ENCODE assay signal across 11 cellular contexts in the genomic region with DNA sequence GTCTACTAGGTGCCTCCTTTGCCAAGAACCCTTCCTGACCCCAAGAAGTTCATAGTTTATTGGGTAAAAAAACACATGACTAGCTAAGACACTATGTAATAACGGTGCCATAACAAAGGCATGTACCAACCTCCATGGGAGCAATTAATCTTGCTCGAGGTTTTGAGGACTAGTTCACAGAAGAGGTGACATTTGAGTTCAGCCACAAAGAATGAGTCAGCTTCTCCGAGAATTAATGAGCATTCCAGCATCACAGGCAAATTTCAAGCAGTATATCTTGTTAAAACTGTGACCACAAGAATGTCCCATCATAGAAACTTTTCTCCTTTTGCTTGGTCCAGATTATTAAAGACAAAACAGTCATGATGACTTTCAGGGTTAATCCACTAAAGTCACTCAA.
DNase-seq lines count a peak whose midpoint lies in the region; ATAC-seq and TF ChIP-seq lines count a peak whose summit lies in the region.
"Had no signal": no experiment of that assay in that cellular context is flagged by ENCODE, and none has a peak within 500 bp of the region (broad histone marks: within the 10 kb centered on the region; RNA-seq: fewer than 3 reads in every experiment).

No MANE protein-coding gene starts in this region.

- WGBS in endodermal cell (ENCODE audit: insufficient coverage in 1 of 2, insufficient read length in 1 of 2), 2 experiments, result 73 to 90% methylated on average over 3 of the region's 3 CpGs

- TF ChIP-seq CTCF in BJ (IDR thresholded peaks at IDR 0.05; ENCODE audit: insufficient read depth, low read depth, low read length) (no peak), CD14-positive monocyte (IDR thresholded peaks at IDR 0.05) (no peak), endodermal cell (conservative IDR thresholded peaks at IDR 0.05) (no peak), Peyer's patch (IDR thresholded peaks at IDR 0.05) (no peak)

- H3K27me3 ChIP-seq in BJ (ENCODE audit: control insufficient read depth, insufficient read depth, low read length) (no peaks in the 10 kb centered on the region), endodermal cell (ENCODE audit: control insufficient read depth, insufficient read depth, low read length, poor library complexity, severe bottlenecking) (no peaks in the 10 kb centered on the region), Peyer's patch (no peaks in the 10 kb centered on the region)
- H3K27me3 ChIP-seq: upper lobe of left lung had no signal

- peak overlapping the region; percentile 90 to 97 for H3K27ac Mint-ChIP-seq in activated naive CD4-positive, alpha-beta T cell treated with anti-CD3 and anti-CD28 coated beads, Interleukin-2, amount 50 U/mL, for 72 hours
- H3K27ac Mint-ChIP-seq in CD14-positive monocyte (no peak overlapping the region), endodermal cell (no peak overlapping the region)
- H3K27ac Mint-ChIP-seq: progenitor cell of endocrine pancreas had no signal

- H3K27ac ChIP-seq in endodermal cell (ENCODE audit: low read depth, low read length) (no peak overlapping the region), Peyer's patch (no peak overlapping the region)
- H3K27ac ChIP-seq: upper lobe of left lung had no signal

- CTCF ChIA-PET in BJ (lab: Yijun Ruan, JAX), result interaction anchor here (0.6 to 4.0 kb wide), 4 partner anchors 13 to 1948 kb away, joined by 3 to 21 read pairs (median 4); no protein-coding TSS in a partner anchor

- no peak for TF ChIP-seq POLR2A in Peyer's patch (IDR thresholded peaks at IDR 0.05)

- H3K36me3 ChIP-seq in BJ (ENCODE audit: control insufficient read depth, insufficient read depth, low read length), result no peaks in the 10 kb centered on the region
- H3K36me3 ChIP-seq in endodermal cell (ENCODE audit: control insufficient read depth, insufficient read depth, low read length), result no peaks in the 10 kb centered on the region
- no peaks in the 10 kb centered on the region for H3K36me3 ChIP-seq in Peyer's patch
- H3K36me3 ChIP-seq: upper lobe of left lung had no signal

- peaks cover 18% of the 10 kb centered on the region for H3K4me1 Mint-ChIP-seq in CD14-positive monocyte
- peaks cover 2% of the 10 kb centered on the region for H3K4me1 Mint-ChIP-seq in endodermal cell

- peaks cover 0 to 5% of the 10 kb centered on the region in 2 donors for H3K36me3 Mint-ChIP-seq in activated naive CD4-positive, alpha-beta T cell treated with anti-CD3 and anti-CD28 coated beads, Interleukin-2, amount 50 U/mL, for 72 hours
- H3K36me3 Mint-ChIP-seq in CD14-positive monocyte (no peaks in the 10 kb centered on the region), endodermal cell (ENCODE audit: low read depth) (no peaks in the 10 kb centered on the region)

- no peaks in the 10 kb centered on the region for H3K9me3 ChIP-seq in endodermal cell (ENCODE audit: control insufficient read depth, low read length)
- H3K9me3 ChIP-seq in Peyer's patch, result no peaks in the 10 kb centered on the region
- H3K9me3 ChIP-seq: upper lobe of left lung had no signal

- intact Hi-C loops in CD14-positive monocyte (cut with micrococcal nuclease), result no loop called here

- H3K4me3 ChIP-seq in BJ (ENCODE audit: low read depth, low read length) (no peak overlapping the region), endodermal cell (ENCODE audit: low read length) (no peak overlapping the region), Peyer's patch (no peak overlapping the region)
- H3K4me3 ChIP-seq: upper lobe of left lung had no signal

- H3K27me3 Mint-ChIP-seq in CD14-positive monocyte (ENCODE audit: low read depth in 3 of 3) (peaks cover 0 to 4% (median 3%) of the 10 kb centered on the region in 3 donors), endodermal cell (ENCODE audit: insufficient read depth) (peaks cover 4% of the 10 kb centered on the region)

- H3K4me1 ChIP-seq in endodermal cell (ENCODE audit: control insufficient read depth, insufficient read depth, low read length) (no peaks in the 10 kb centered on the region), Peyer's patch (no peaks in the 10 kb centered on the region)
- H3K4me1 ChIP-seq: upper lobe of left lung had no signal

- no peaks in the 10 kb centered on the region for H3K9me3 Mint-ChIP-seq in activated naive CD4-positive, alpha-beta T cell treated with anti-CD3 and anti-CD28 coated beads, Interleukin-2, amount 50 U/mL, for 72 hours
- no peaks in the 10 kb centered on the region for H3K9me3 Mint-ChIP-seq in CD14-positive monocyte
- H3K9me3 Mint-ChIP-seq in endodermal cell, result no peaks in the 10 kb centered on the region

- H3K9ac ChIP-seq in endodermal cell (ENCODE audit: extremely low read depth, low read length, poor library complexity, severe bottlenecking), result no peak overlapping the region

- peak; percentile 98 for DNase-seq in BJ (ENCODE audit: low read depth)
- DNase-seq in LoVo (ENCODE audit: low spot score), result peak; percentile 68
- peak in 1 of 2 donors; percentile 15 for DNase-seq in activated naive CD4-positive, alpha-beta T cell treated with anti-CD3 and anti-CD28 coated beads, Interleukin-2, amount 50 U/mL, for 72 hours (ENCODE audit: low spot score in 2 of 2)
- peak; percentile 50 for DNase-seq in left kidney (ENCODE audit: low read depth, low spot score)
- DNase-seq in CD14-positive monocyte (ENCODE audit: low spot score), result no peak
- no peak for DNase-seq in endodermal cell
- DNase-seq in Peyer's patch, result no peak
- DNase-seq: NCI-H1048, upper lobe of left lung had no signal

- H3K4me3 Mint-ChIP-seq in CD14-positive monocyte (no peak overlapping the region), endodermal cell (no peak overlapping the region)

- POLR2A ChIA-PET in BJ (lab: Charles Lee), result interaction anchor here (0.9 kb wide), 1 partner anchor 17 kb away, joined by 3 read pairs; no protein-coding TSS in a partner anchor

- ATAC-seq in activated naive CD4-positive, alpha-beta T cell treated with anti-CD3 and anti-CD28 coated beads, Interleukin-2, amount 50 U/mL, for 72 hours, result peak; percentile 82 to 86
- no peak for ATAC-seq in HG03354 (IDR thresholded peaks at IDR 0.05; ENCODE audit: poor library complexity, severe bottlenecking, unreplicated experiment)

Comparison
In these comparisons a context has a peak if more than half of its experiments do, and no peak if none do; other contexts are left out.
1. DNase-seq: peak in BJ (single experiment), LoVo (single experiment) and left kidney (single experiment); none in CD14-positive monocyte (single experiment), endodermal cell (single experiment) and Peyer's patch (0 of 3).
2. H3K27ac Mint-ChIP-seq: peak in activated naive CD4-positive, alpha-beta T cell treated with anti-CD3 and anti-CD28 coated beads, Interleukin-2, amount 50 U/mL, for 72 hours (2 of 2); none in CD14-positive monocyte (0 of 7) and endodermal cell (single experiment).